In genomic region chr9:23229764-23230434, GRCh38 we compare ENCODE assay signal across 20 cellular contexts.
A peak's percentile ranks its signal among the peaks of the same experiment; 100 is the strongest.
DNase-seq lines count a peak whose midpoint lies in the region; ATAC-seq and TF ChIP-seq lines count a peak whose summit lies in the region.
"Had no signal": no experiment of that assay in that cellular context is flagged by ENCODE, and none has a peak within 500 bp of the region (broad histone marks: within the 10 kb centered on the region; RNA-seq: fewer than 3 reads in every experiment).

No MANE protein-coding gene starts in this region.

- BruUV-seq in PC-9 (replicated peaks; lab: Mats Ljungman, UMichigan) = no TSS peak

- no peaks in the 10 kb centered on the region for H3K4me1 Mint-ChIP-seq in activated CD8-positive, alpha-beta memory T cell treated with anti-CD3 and anti-CD28 coated beads, Interleukin-2, amount 10 ng/mL, durations not matched to agents 7 days and 5 days

- H3K27me3 Mint-ChIP-seq in activated CD8-positive, alpha-beta memory T cell treated with anti-CD3 and anti-CD28 coated beads, Interleukin-2, amount 10 ng/mL, durations not matched to agents 7 days and 5 days = no peaks in the 10 kb centered on the region

- H3K4me3 Mint-ChIP-seq in activated CD8-positive, alpha-beta memory T cell treated with anti-CD3 and anti-CD28 coated beads, Interleukin-2, amount 10 ng/mL, durations not matched to agents 7 days and 5 days = no peak overlapping the region
- H3K4me3 Mint-ChIP-seq: CD8-positive, alpha-beta T cell had no signal

- intact Hi-C loops in PC-9 (cut with micrococcal nuclease; ENCODE audit: unreplicated experiment) = no loop called here

- no peaks in the 10 kb centered on the region for H3K9me3 ChIP-seq in HUES6 (ENCODE audit: control insufficient read depth, insufficient read depth, low read depth, low read length)
- no peaks in the 10 kb centered on the region for H3K9me3 ChIP-seq in PC-9 (ENCODE audit: insufficient read depth, low read depth)
- H3K9me3 ChIP-seq in SK-N-SH = no peaks in the 10 kb centered on the region
- H3K9me3 ChIP-seq: A549; BLaER1 treated with 17β-estradiol and CSF1 and Interleukin-3, amounts not matched to agents 10 nM and 100 nM had no signal

- H3F3A ChIP-seq in PC-9 (ENCODE audit: insufficient read depth, low read depth) (no peaks in the 10 kb centered on the region), SK-N-SH (replicated peaks; ENCODE audit: insufficient read depth) (no peaks in the 10 kb centered on the region)

- no peak for TF ChIP-seq RAD21 in SK-N-SH (IDR thresholded peaks at IDR 0.05; ENCODE audit: low read length)

- H2AFZ ChIP-seq in PC-9 = no peak overlapping the region
- H2AFZ ChIP-seq in SK-N-SH (ENCODE audit: low read depth) = no peak overlapping the region

- WGBS in SK-N-SH (ENCODE audit: low lambda C conversion rate) = 11% methylated on average over 6 of the region's 6 CpGs

- H3K4me2 ChIP-seq in PC-9 = no peak overlapping the region
- H3K4me2 ChIP-seq in SK-N-SH = no peak overlapping the region
- H3K4me2 ChIP-seq: A549; BLaER1 treated with 17β-estradiol and CSF1 and Interleukin-3, amounts not matched to agents 10 nM and 100 nM had no signal

- CTCF ChIA-PET in activated CD8-positive, alpha-beta memory T cell treated with anti-CD3 and anti-CD28 coated beads, Interleukin-2, amount 10 ng/mL, durations not matched to agents 7 days and 5 days (lab: Charles Lee) = no interaction called here
- CTCF ChIA-PET in PC-9 (lab: Charles Lee) (no interaction called here), SK-N-SH (lab: Yijun Ruan, JAX) (interaction anchor here (0.6 kb wide), 1 partner anchor 368 kb away, joined by 3 read pairs; no protein-coding TSS in a partner anchor)

- no peaks in the 10 kb centered on the region for H3K36me3 Mint-ChIP-seq in activated CD8-positive, alpha-beta memory T cell treated with anti-CD3 and anti-CD28 coated beads, Interleukin-2, amount 10 ng/mL, durations not matched to agents 7 days and 5 days
- H3K36me3 Mint-ChIP-seq: CD8-positive, alpha-beta T cell had no signal

- H3K9me2 ChIP-seq in PC-9 (ENCODE audit: insufficient read depth) (no peaks in the 10 kb centered on the region), SK-N-SH (no peaks in the 10 kb centered on the region)

- no peak overlapping the region for H3K4me3 ChIP-seq in HUES6 (ENCODE audit: low read depth, low read length)
- no peak overlapping the region for H3K4me3 ChIP-seq in PC-9
- H3K4me3 ChIP-seq in SK-N-SH (ENCODE audit: low read depth in 2 of 2, low read length in 1 of 2) = no peak overlapping the region
- H3K4me3 ChIP-seq: A549; BLaER1 treated with 17β-estradiol and CSF1 and Interleukin-3, amounts not matched to agents 10 nM and 100 nM had no signal

- H3K4me1 ChIP-seq in HUES6 (ENCODE audit: control insufficient read depth, insufficient read depth, low read length) = peaks cover 34% of the 10 kb centered on the region
- no peaks in the 10 kb centered on the region for H3K4me1 ChIP-seq in PC-9 (replicated peaks; ENCODE audit: insufficient read depth)
- no peaks in the 10 kb centered on the region for H3K4me1 ChIP-seq in SK-N-SH (ENCODE audit: control insufficient read depth in 1 of 2, insufficient read depth in 2 of 2, low read depth in 1 of 2, low read length in 1 of 2)
- H3K4me1 ChIP-seq: A549; BLaER1 treated with 17β-estradiol and CSF1 and Interleukin-3, amounts not matched to agents 10 nM and 100 nM had no signal

- DNase-seq in ELF-1 (ENCODE audit: low read depth, low spot score) (peak; percentile 8), globus pallidus (ENCODE audit: low spot score) (peak; percentile 11), iPS-NIHi7 (ENCODE audit: extremely low spot score) (peak; percentile 55), PC-9 (no peak), SK-N-SH (no peak), hepatic stellate cell (ENCODE audit: low spot score) (no peak)
- no peak for DNase-seq in activated CD8-positive, alpha-beta memory T cell treated with anti-CD3 and anti-CD28 coated beads, Interleukin-2, amount 10 ng/mL, durations not matched to agents 7 days and 5 days
- DNase-seq: Calu3; CD8-positive, alpha-beta T cell; DMS53; KBM-7; NCI-H1105; NCI-H1694 treated with DMSO at 0.1 percent for 48 hours; NCI-H226; NCI-H524 treated with DMSO at 0.1 percent for 48 hours had no signal

- H3K36me3 ChIP-seq in HUES6 (ENCODE audit: control insufficient read depth, insufficient read depth, low read length) (no peaks in the 10 kb centered on the region), PC-9 (ENCODE audit: low read depth) (no peaks in the 10 kb centered on the region), SK-N-SH (replicated peaks in 1 of 2; ENCODE audit: control insufficient read depth in 1 of 2, insufficient read depth in 2 of 2, low read length in 1 of 2) (no peaks in the 10 kb centered on the region)
- H3K36me3 ChIP-seq: BLaER1 treated with 17β-estradiol and CSF1 and Interleukin-3, amounts not matched to agents 10 nM and 100 nM had no signal

- H3K27ac ChIP-seq in HUES6 (ENCODE audit: low read depth, low read length) (no peak overlapping the region; the same call in 1 of the 2 replicates), PC-9 (no peak overlapping the region), SK-N-SH (ENCODE audit: low read depth in 2 of 2, low read length in 1 of 2) (no peak overlapping the region)
- H3K27ac ChIP-seq: A549; BLaER1 treated with 17β-estradiol and CSF1 and Interleukin-3, amounts not matched to agents 10 nM and 100 nM had no signal

- TF ChIP-seq CTCF in PC-9 (conservative IDR thresholded peaks at IDR 0.05) (no peak), SK-N-SH (IDR thresholded peaks at IDR 0.05) (no peak)

- H3K27ac Mint-ChIP-seq in activated CD8-positive, alpha-beta memory T cell treated with anti-CD3 and anti-CD28 coated beads, Interleukin-2, amount 10 ng/mL, durations not matched to agents 7 days and 5 days = no peak overlapping the region
- H3K27ac Mint-ChIP-seq: CD8-positive, alpha-beta T cell had no signal

- no peak for ATAC-seq in activated CD8-positive, alpha-beta memory T cell treated with anti-CD3 and anti-CD28 coated beads, Interleukin-2, amount 10 ng/mL, durations not matched to agents 7 days and 5 days
- ATAC-seq: A549; CD8-positive, alpha-beta T cell; HepG2; Right ventricle myocardium inferior had no signal

- H3K9me3 Mint-ChIP-seq in activated CD8-positive, alpha-beta memory T cell treated with anti-CD3 and anti-CD28 coated beads, Interleukin-2, amount 10 ng/mL, durations not matched to agents 7 days and 5 days (ENCODE audit: low read depth) = peaks cover 8% of the 10 kb centered on the region

- H3K27me3 ChIP-seq in HUES6 (ENCODE audit: control insufficient read depth, insufficient read depth, low read length) = no peaks in the 10 kb centered on the region
- H3K27me3 ChIP-seq in PC-9 (ENCODE audit: insufficient read depth, low read depth) = no peaks in the 10 kb centered on the region
- no peaks in the 10 kb centered on the region for H3K27me3 ChIP-seq in SK-N-SH (ENCODE audit: insufficient read depth)
- H3K27me3 ChIP-seq: BLaER1 treated with 17β-estradiol and CSF1 and Interleukin-3, amounts not matched to agents 10 nM and 100 nM had no signal

- H3K79me2 ChIP-seq in PC-9 (ENCODE audit: low read depth) (no peaks in the 10 kb centered on the region), SK-N-SH (ENCODE audit: insufficient read depth) (no peaks in the 10 kb centered on the region)

- H4K20me1 ChIP-seq in PC-9 (ENCODE audit: insufficient read depth) (no peaks in the 10 kb centered on the region), SK-N-SH (ENCODE audit: insufficient read depth) (no peaks in the 10 kb centered on the region)
- H4K20me1 ChIP-seq: BLaER1 treated with 17β-estradiol and CSF1 and Interleukin-3, amounts not matched to agents 10 nM and 100 nM had no signal

- H3K9ac ChIP-seq in HUES6 (ENCODE audit: low read length) (peak overlapping the region; percentile 12), SK-N-SH (no peak overlapping the region)
- H3K9ac ChIP-seq: BLaER1 treated with 17β-estradiol and CSF1 and Interleukin-3, amounts not matched to agents 10 nM and 100 nM had no signal

- TF ChIP-seq EP300 in SK-N-SH (IDR thresholded peaks at IDR 0.05; ENCODE audit: borderline replicate concordance in 1 of 2, low read depth in 1 of 2, low read length in 1 of 2) = no peak

- POLR2A ChIA-PET in PC-9 (lab: Charles Lee; ENCODE audit: unreplicated experiment) (no interaction called here), SK-N-SH (lab: Yijun Ruan, JAX) (no interaction called here)

TF ChIP-seq in SK-N-SH, 30 proteins besides CTCF, POLR2A, EP300 and RAD21 (continues in another document):
- TF ChIP-seq TAF1 (IDR thresholded peaks at IDR 0.05; ENCODE audit: borderline replicate concordance, low read depth, low read length) = no peak
- TF ChIP-seq TEAD4 (IDR thresholded peaks at IDR 0.05; ENCODE audit: borderline replicate concordance, insufficient read depth) = no peak
- no peak for TF ChIP-seq MAX (IDR thresholded peaks at IDR 0.05; ENCODE audit: low read depth)
- no peak for TF ChIP-seq FOXJ3 (CRISPR knock-in tag; IDR thresholded peaks at IDR 0.05)
- TF ChIP-seq TCF12 (IDR thresholded peaks at IDR 0.05) = no peak
- TF ChIP-seq SMC3 (IDR thresholded peaks at IDR 0.05; ENCODE audit: low read depth, low read length) = no peak
- no peak for TF ChIP-seq RXRA (IDR thresholded peaks at IDR 0.05; ENCODE audit: borderline replicate concordance, low read depth)
- no peak for TF ChIP-seq ZBTB33 (IDR thresholded peaks at IDR 0.05; ENCODE audit: borderline replicate concordance, low read depth)
- no peak for TF ChIP-seq EZH2phosphoT487 (IDR thresholded peaks at IDR 0.05; ENCODE audit: borderline replicate concordance, low read depth)
- no peak for TF ChIP-seq MXI1 (IDR thresholded peaks at IDR 0.05; ENCODE audit: low read depth, low read length)
- TF ChIP-seq POLR2AphosphoS5 (IDR thresholded peaks at IDR 0.05; ENCODE audit: low read depth, low read length) = no peak

Comparison
In these comparisons a context has a peak if more than half of its experiments do, and no peak if none do; other contexts are left out.
1. DNase-seq: peak in ELF-1 (single experiment), globus pallidus (single experiment) and iPS-NIHi7 (single experiment); none in activated CD8-positive, alpha-beta memory T cell treated with anti-CD3 and anti-CD28 coated beads, Interleukin-2, amount 10 ng/mL, durations not matched to agents 7 days and 5 days (single experiment), PC-9 (0 of 2), SK-N-SH (single experiment) and hepatic stellate cell (single experiment).